10 cellular contexts compared by ENCODE assay signal in the genomic region with DNA sequence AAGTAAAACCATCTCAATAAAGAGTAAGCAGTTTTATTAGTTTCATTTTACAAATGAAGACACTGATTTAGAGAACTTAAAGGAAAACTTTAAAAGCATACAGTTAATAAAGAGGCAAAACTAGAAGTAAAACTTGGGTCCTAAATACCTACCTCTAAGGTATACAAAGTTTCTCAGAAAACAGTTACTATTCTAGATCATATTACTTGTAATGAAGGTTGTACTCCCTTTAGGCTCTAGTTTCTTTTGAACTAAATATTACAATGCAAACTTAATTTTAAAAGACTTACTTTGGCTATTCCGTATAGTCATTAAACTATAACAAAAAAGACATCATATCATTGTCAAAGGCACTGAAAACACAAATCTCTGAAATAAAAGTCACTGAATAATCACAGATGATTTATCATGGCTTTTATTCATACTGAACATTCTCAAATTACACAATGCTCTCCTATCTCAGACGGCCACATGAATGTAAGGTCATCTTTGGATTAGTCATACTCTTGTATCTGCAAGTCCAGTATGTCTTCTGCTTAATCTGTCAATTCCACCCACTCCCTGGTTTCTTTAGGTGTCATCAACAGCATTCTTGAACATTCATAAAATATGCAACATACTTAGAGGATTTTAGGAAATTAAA.
A peak's percentile ranks its signal among the peaks of the same experiment; 100 is the strongest.
DNase-seq lines count a peak whose midpoint lies in the region; ATAC-seq and TF ChIP-seq lines count a peak whose summit lies in the region.
"Had no signal": no experiment of that assay in that cellular context is flagged by ENCODE, and none has a peak within 500 bp of the region (broad histone marks: within the 10 kb centered on the region; RNA-seq: fewer than 3 reads in every experiment).

No MANE protein-coding gene starts in this region.

- H3K27ac Mint-ChIP-seq in activated CD8-positive, alpha-beta T cell treated with anti-CD3 and anti-CD28 coated beads for 36 hours: peak overlapping the region; percentile 8
- no peak overlapping the region for H3K27ac Mint-ChIP-seq in activated CD8-positive, alpha-beta T cell treated with anti-CD3 and anti-CD28 coated beads, Interleukin-2, amount 10 ng/mL, durations not matched to agents 7 days and 5 days
- no peak overlapping the region for H3K27ac Mint-ChIP-seq in stimulated activated effector memory CD8-positive, alpha-beta T cell treated with anti-CD3 and anti-CD28 coated beads, Interleukin-12 subunit alpha, Interleukin-12 subunit beta, amount 100 ng/mL, for 72 hours

- no peak overlapping the region for H3K4me3 Mint-ChIP-seq in activated CD8-positive, alpha-beta T cell treated with anti-CD3 and anti-CD28 coated beads for 36 hours
- no peak overlapping the region for H3K4me3 Mint-ChIP-seq in activated CD8-positive, alpha-beta T cell treated with anti-CD3 and anti-CD28 coated beads, Interleukin-2, amount 10 ng/mL, durations not matched to agents 7 days and 5 days
- no peak overlapping the region for H3K4me3 Mint-ChIP-seq in stimulated activated effector memory CD8-positive, alpha-beta T cell treated with anti-CD3 and anti-CD28 coated beads, Interleukin-12 subunit alpha, Interleukin-12 subunit beta, amount 100 ng/mL, for 72 hours

- H3K9me3 Mint-ChIP-seq in activated CD8-positive, alpha-beta T cell treated with anti-CD3 and anti-CD28 coated beads for 36 hours: peaks cover 2% of the 10 kb centered on the region
- H3K9me3 Mint-ChIP-seq in activated CD8-positive, alpha-beta T cell treated with anti-CD3 and anti-CD28 coated beads, Interleukin-2, amount 10 ng/mL, durations not matched to agents 7 days and 5 days (ENCODE audit: insufficient read depth): peaks cover 4% of the 10 kb centered on the region
- H3K9me3 Mint-ChIP-seq in stimulated activated effector memory CD8-positive, alpha-beta T cell treated with anti-CD3 and anti-CD28 coated beads, Interleukin-12 subunit alpha, Interleukin-12 subunit beta, amount 100 ng/mL, for 72 hours: no peaks in the 10 kb centered on the region

- no peak for DNase-seq in activated CD8-positive, alpha-beta T cell treated with anti-CD3 and anti-CD28 coated beads for 36 hours
- no peak for DNase-seq in activated CD8-positive, alpha-beta T cell treated with anti-CD3 and anti-CD28 coated beads, Interleukin-2, amount 10 ng/mL, durations not matched to agents 7 days and 5 days
- DNase-seq in RPMI7951 (ENCODE audit: low read depth) (peak; percentile 80), fibroblast of gingiva (ENCODE audit: low read depth) (peak; percentile 5), activated gamma-delta T cell treated with Interleukin-2 at 50 U/mL for 16 hours (no peak), epidermal melanocyte (ENCODE audit: insufficient read length, low spot score) (no peak)
- no peak for DNase-seq in stimulated activated effector memory CD8-positive, alpha-beta T cell treated with anti-CD3 and anti-CD28 coated beads, Interleukin-12 subunit alpha, Interleukin-12 subunit beta, amount 100 ng/mL, for 72 hours (ENCODE audit: low spot score in 2 of 2)
- no peak for DNase-seq in activated CD8-positive, alpha-beta memory T cell treated with anti-CD3 and anti-CD28 coated beads for 24 hours
- DNase-seq: BE2C; effector CD8-positive, alpha-beta T cell had no signal

- no peaks in the 10 kb centered on the region for H3K27me3 Mint-ChIP-seq in activated CD8-positive, alpha-beta T cell treated with anti-CD3 and anti-CD28 coated beads for 36 hours
- no peaks in the 10 kb centered on the region for H3K27me3 Mint-ChIP-seq in activated CD8-positive, alpha-beta T cell treated with anti-CD3 and anti-CD28 coated beads, Interleukin-2, amount 10 ng/mL, durations not matched to agents 7 days and 5 days (ENCODE audit: low read depth)

- CTCF ChIA-PET in activated CD8-positive, alpha-beta T cell treated with anti-CD3 and anti-CD28 coated beads for 36 hours (lab: Charles Lee): interaction anchor here (1.1 kb wide), 1 partner anchor 10 kb away, joined by 4 read pairs; no protein-coding TSS in a partner anchor
- CTCF ChIA-PET in activated CD8-positive, alpha-beta T cell treated with anti-CD3 and anti-CD28 coated beads, Interleukin-2, amount 10 ng/mL, durations not matched to agents 7 days and 5 days (lab: Charles Lee): no interaction called here

- ATAC-seq in activated CD8-positive, alpha-beta T cell treated with anti-CD3 and anti-CD28 coated beads for 36 hours: peak; percentile 46
- ATAC-seq in activated CD8-positive, alpha-beta T cell treated with anti-CD3 and anti-CD28 coated beads, Interleukin-2, amount 10 ng/mL, durations not matched to agents 7 days and 5 days: no peak
- peak; percentile 59 for ATAC-seq in stimulated activated effector memory CD8-positive, alpha-beta T cell treated with anti-CD3 and anti-CD28 coated beads, Interleukin-12 subunit alpha, Interleukin-12 subunit beta, amount 100 ng/mL, for 72 hours

- peaks cover 44% of the 10 kb centered on the region for H3K4me1 Mint-ChIP-seq in activated CD8-positive, alpha-beta T cell treated with anti-CD3 and anti-CD28 coated beads for 36 hours (ENCODE audit: low read depth)
- H3K4me1 Mint-ChIP-seq in activated CD8-positive, alpha-beta T cell treated with anti-CD3 and anti-CD28 coated beads, Interleukin-2, amount 10 ng/mL, durations not matched to agents 7 days and 5 days (ENCODE audit: low read depth): peaks cover 15% of the 10 kb centered on the region
- peaks cover 16% of the 10 kb centered on the region for H3K4me1 Mint-ChIP-seq in stimulated activated effector memory CD8-positive, alpha-beta T cell treated with anti-CD3 and anti-CD28 coated beads, Interleukin-12 subunit alpha, Interleukin-12 subunit beta, amount 100 ng/mL, for 72 hours

- peaks cover 8% of the 10 kb centered on the region for H3K36me3 Mint-ChIP-seq in activated CD8-positive, alpha-beta T cell treated with anti-CD3 and anti-CD28 coated beads for 36 hours (ENCODE audit: low read depth)
- peaks cover 2% of the 10 kb centered on the region for H3K36me3 Mint-ChIP-seq in activated CD8-positive, alpha-beta T cell treated with anti-CD3 and anti-CD28 coated beads, Interleukin-2, amount 10 ng/mL, durations not matched to agents 7 days and 5 days (ENCODE audit: low read depth)
- no peaks in the 10 kb centered on the region for H3K36me3 Mint-ChIP-seq in stimulated activated effector memory CD8-positive, alpha-beta T cell treated with anti-CD3 and anti-CD28 coated beads, Interleukin-12 subunit alpha, Interleukin-12 subunit beta, amount 100 ng/mL, for 72 hours

- TF ChIP-seq CTCF in activated CD8-positive, alpha-beta T cell treated with anti-CD3 and anti-CD28 coated beads for 36 hours (IDR thresholded peaks at IDR 0.05): no peak

- intact Hi-C loops in activated CD8-positive, alpha-beta T cell treated with anti-CD3 and anti-CD28 coated beads for 36 hours (cut with micrococcal nuclease): no loop called here

- POLR2A ChIA-PET in activated CD8-positive, alpha-beta T cell treated with anti-CD3 and anti-CD28 coated beads for 36 hours (lab: Charles Lee): interaction anchor here (1.2 kb wide), 1 partner anchor 9 kb away, joined by 3 read pairs; no protein-coding TSS in a partner anchor
- POLR2A ChIA-PET in activated CD8-positive, alpha-beta T cell treated with anti-CD3 and anti-CD28 coated beads, Interleukin-2, amount 10 ng/mL, durations not matched to agents 7 days and 5 days (lab: Charles Lee): no interaction called here

Comparison
In these comparisons a context has a peak if more than half of its experiments do, and no peak if none do; other contexts are left out.
1. DNase-seq: peak in RPMI7951 (single experiment) and fibroblast of gingiva (single experiment); none in activated CD8-positive, alpha-beta T cell treated with anti-CD3 and anti-CD28 coated beads for 36 hours (single experiment), activated CD8-positive, alpha-beta T cell treated with anti-CD3 and anti-CD28 coated beads, Interleukin-2, amount 10 ng/mL, durations not matched to agents 7 days and 5 days (single experiment), stimulated activated effector memory CD8-positive, alpha-beta T cell treated with anti-CD3 and anti-CD28 coated beads, Interleukin-12 subunit alpha, Interleukin-12 subunit beta, amount 100 ng/mL, for 72 hours (0 of 2), activated gamma-delta T cell treated with Interleukin-2 at 50 U/mL for 16 hours (single experiment), activated CD8-positive, alpha-beta memory T cell treated with anti-CD3 and anti-CD28 coated beads for 24 hours (single experiment) and epidermal melanocyte (single experiment).